ENCODE assay signal across 20 cellular contexts in the genomic region with DNA sequence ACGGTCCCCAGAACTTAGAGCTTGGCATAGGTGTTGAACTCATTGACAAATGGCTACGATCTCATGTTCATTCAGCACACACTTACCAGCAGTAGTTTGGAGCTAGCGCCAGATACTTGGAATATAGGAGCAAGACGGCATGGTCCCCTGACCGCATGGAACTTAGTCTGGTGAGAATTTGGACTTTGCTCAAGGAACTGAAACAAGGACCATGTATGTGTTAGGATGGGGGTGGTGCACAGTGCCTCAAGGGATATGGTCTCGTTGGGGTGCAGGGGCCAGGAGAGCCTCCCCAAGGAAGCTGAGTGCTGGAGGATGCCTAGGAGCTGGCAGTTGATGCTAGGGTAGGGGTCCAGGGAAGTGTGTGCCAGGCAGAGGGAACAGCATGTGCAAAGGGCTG.
DNase-seq lines count a peak whose midpoint lies in the region; ATAC-seq and TF ChIP-seq lines count a peak whose summit lies in the region.
"Had no signal": no experiment of that assay in that cellular context is flagged by ENCODE, and none has a peak within 500 bp of the region (broad histone marks: within the 10 kb centered on the region; RNA-seq: fewer than 3 reads in every experiment).

No MANE protein-coding gene starts in this region.

- H3K4me3 Mint-ChIP-seq in activated T-cell treated with anti-CD3 and anti-CD28 coated beads, Interleukin-2, amount 50 U/mL, for 24 hours, result peak overlapping the region; percentile 81
- H3K4me3 Mint-ChIP-seq in activated CD4-positive, alpha-beta memory T cell treated with anti-CD3 and anti-CD28 coated beads, Interleukin-2, amount 10 ng/mL, durations not matched to agents 7 days and 5 days, result peak overlapping the region; percentile 79
- H3K4me3 Mint-ChIP-seq in stimulated activated naive CD8-positive, alpha-beta T cell treated with anti-CD3 and anti-CD28 coated beads, Interleukin-15, amount 100 ng/mL, for 72 hours, result peak overlapping the region; percentile 91
- H3K4me3 Mint-ChIP-seq: brain had no signal

- CTCF ChIA-PET in activated CD4-positive, alpha-beta memory T cell treated with anti-CD3 and anti-CD28 coated beads, Interleukin-2, amount 10 ng/mL, durations not matched to agents 7 days and 5 days (lab: Charles Lee), result no interaction called here

- peak overlapping the region; percentile 88 for H3K27ac Mint-ChIP-seq in activated T-cell treated with anti-CD3 and anti-CD28 coated beads, Interleukin-2, amount 50 U/mL, for 24 hours
- H3K27ac Mint-ChIP-seq in activated CD4-positive, alpha-beta memory T cell treated with anti-CD3 and anti-CD28 coated beads, Interleukin-2, amount 10 ng/mL, durations not matched to agents 7 days and 5 days, result no peak overlapping the region
- H3K27ac Mint-ChIP-seq in stimulated activated naive CD8-positive, alpha-beta T cell treated with anti-CD3 and anti-CD28 coated beads, Interleukin-15, amount 100 ng/mL, for 72 hours, result peak overlapping the region; percentile 12 to 79

- no peak for ATAC-seq in stimulated activated naive CD8-positive, alpha-beta T cell treated with anti-CD3 and anti-CD28 coated beads, Interleukin-15, amount 100 ng/mL, for 72 hours
- ATAC-seq in left cardiac atrium, result no peak
- no peak for ATAC-seq in GM19463 (IDR thresholded peaks at IDR 0.05; ENCODE audit: unreplicated experiment)
- ATAC-seq: Panc1 had no signal

- TF ChIP-seq CTCF in coronary artery (IDR thresholded peaks at IDR 0.05), result no peak

- H3K4me1 Mint-ChIP-seq in activated T-cell treated with anti-CD3 and anti-CD28 coated beads, Interleukin-2, amount 50 U/mL, for 24 hours (ENCODE audit: low read depth), result peaks cover 92% of the 10 kb centered on the region
- H3K4me1 Mint-ChIP-seq in activated CD4-positive, alpha-beta memory T cell treated with anti-CD3 and anti-CD28 coated beads, Interleukin-2, amount 10 ng/mL, durations not matched to agents 7 days and 5 days, result peaks cover 85% of the 10 kb centered on the region
- peaks cover 99% of the 10 kb centered on the region for H3K4me1 Mint-ChIP-seq in stimulated activated naive CD8-positive, alpha-beta T cell treated with anti-CD3 and anti-CD28 coated beads, Interleukin-15, amount 100 ng/mL, for 72 hours

- no peaks in the 10 kb centered on the region for H3K36me3 Mint-ChIP-seq in activated T-cell treated with anti-CD3 and anti-CD28 coated beads, Interleukin-2, amount 50 U/mL, for 24 hours (ENCODE audit: low read depth)
- peaks cover 11% of the 10 kb centered on the region for H3K36me3 Mint-ChIP-seq in activated CD4-positive, alpha-beta memory T cell treated with anti-CD3 and anti-CD28 coated beads, Interleukin-2, amount 10 ng/mL, durations not matched to agents 7 days and 5 days (ENCODE audit: low read depth)
- H3K36me3 Mint-ChIP-seq: brain had no signal

- H3K27me3 Mint-ChIP-seq in activated T-cell treated with anti-CD3 and anti-CD28 coated beads, Interleukin-2, amount 50 U/mL, for 24 hours, result no peaks in the 10 kb centered on the region
- no peaks in the 10 kb centered on the region for H3K27me3 Mint-ChIP-seq in activated CD4-positive, alpha-beta memory T cell treated with anti-CD3 and anti-CD28 coated beads, Interleukin-2, amount 10 ng/mL, durations not matched to agents 7 days and 5 days
- no peaks in the 10 kb centered on the region for H3K27me3 Mint-ChIP-seq in stimulated activated naive CD8-positive, alpha-beta T cell treated with anti-CD3 and anti-CD28 coated beads, Interleukin-15, amount 100 ng/mL, for 72 hours
- H3K27me3 Mint-ChIP-seq: brain had no signal

- no peaks in the 10 kb centered on the region for H3K9me3 Mint-ChIP-seq in activated T-cell treated with anti-CD3 and anti-CD28 coated beads, Interleukin-2, amount 50 U/mL, for 24 hours
- H3K9me3 Mint-ChIP-seq in activated CD4-positive, alpha-beta memory T cell treated with anti-CD3 and anti-CD28 coated beads, Interleukin-2, amount 10 ng/mL, durations not matched to agents 7 days and 5 days, result no peaks in the 10 kb centered on the region
- no peaks in the 10 kb centered on the region for H3K9me3 Mint-ChIP-seq in stimulated activated naive CD8-positive, alpha-beta T cell treated with anti-CD3 and anti-CD28 coated beads, Interleukin-15, amount 100 ng/mL, for 72 hours
- H3K9me3 Mint-ChIP-seq: brain had no signal

- intact Hi-C loops in left cardiac atrium (cut with DNase I), result no loop called here

- peak overlapping the region; percentile 70 for H3K4me3 ChIP-seq in coronary artery
- H3K4me3 ChIP-seq: colonic mucosa had no signal

- no peak for DNase-seq in activated T-cell treated with anti-CD3 and anti-CD28 coated beads, Interleukin-2, amount 50 U/mL, for 24 hours
- DNase-seq in activated T-cell treated with anti-CD3 and anti-CD28 coated beads for 4 hours (no peak), coronary artery (ENCODE audit: low spot score) (no peak), left cardiac atrium (no peak), ureter (ENCODE audit: low spot score) (no peak)
- no peak for DNase-seq in activated CD4-positive, alpha-beta memory T cell treated with anti-CD3 and anti-CD28 coated beads, Interleukin-2, amount 10 ng/mL, durations not matched to agents 7 days and 5 days
- DNase-seq in stimulated activated naive CD8-positive, alpha-beta T cell treated with anti-CD3 and anti-CD28 coated beads, Interleukin-15, amount 100 ng/mL, for 72 hours, result no peak
- DNase-seq: colonic mucosa; KBM-7; mammary epithelial cell; MM.1S; NCI-H1436; NCI-H524 treated with DMSO at 0.1 percent for 48 hours; spleen; stimulated activated CD4-positive, alpha-beta T cell treated with anti-CD3 and anti-CD28 coated beads, Interleukin-4, amount 100 ng/mL, for 1 hour; stomach; upper lobe of left lung had no signal

- POLR2A ChIA-PET in activated CD4-positive, alpha-beta memory T cell treated with anti-CD3 and anti-CD28 coated beads, Interleukin-2, amount 10 ng/mL, durations not matched to agents 7 days and 5 days (lab: Charles Lee), result interaction anchor here (0.7 to 1.2 kb wide), 4 partner anchors 8 to 24 kb away, joined by 3 read pairs; no protein-coding TSS in a partner anchor

- H3K27ac ChIP-seq in coronary artery, result peak overlapping the region; percentile 89 to 94
- H3K27ac ChIP-seq: colonic mucosa had no signal
